ENCODE assay signal across 17 cellular contexts in genomic region chr5:123132330-123132729, GRCh38. TPM values are rescaled to one million over a fixed set of nuclear protein-coding genes. Genes with fewer than 3 reads are reported as not detected.
"Had no signal": no experiment of that assay in that cellular context is flagged by ENCODE, and none has a peak within 500 bp of the region (broad histone marks: within the 10 kb centered on the region; RNA-seq: fewer than 3 reads in every experiment).

No MANE protein-coding gene starts in this region.

- ATAC-seq: gastroesophageal sphincter, heart right ventricle, sciatic nerve had no signal

- H3K27me3 ChIP-seq: gastroesophageal sphincter, heart right ventricle, neural progenitor cell, ovary, stomach had no signal

- H3K9me3 Mint-ChIP-seq: activated naive CD8-positive, alpha-beta T cell treated with anti-CD3 and anti-CD28 coated beads, Interleukin-2, amount 10 ng/mL, durations not matched to agents 7 days and 5 days; neural progenitor cell had no signal

- H3K36me3 Mint-ChIP-seq: activated naive CD8-positive, alpha-beta T cell treated with anti-CD3 and anti-CD28 coated beads, Interleukin-2, amount 10 ng/mL, durations not matched to agents 7 days and 5 days; naive B cell; neural progenitor cell had no signal

- H3K4me1 Mint-ChIP-seq: activated naive CD8-positive, alpha-beta T cell treated with anti-CD3 and anti-CD28 coated beads, Interleukin-2, amount 10 ng/mL, durations not matched to agents 7 days and 5 days; naive B cell; neural progenitor cell had no signal

- H3K36me3 ChIP-seq: gastroesophageal sphincter, heart right ventricle, neural progenitor cell, ovary, stomach had no signal

- H3K4me3 Mint-ChIP-seq: activated naive CD8-positive, alpha-beta T cell treated with anti-CD3 and anti-CD28 coated beads, Interleukin-2, amount 10 ng/mL, durations not matched to agents 7 days and 5 days; naive B cell; neural progenitor cell had no signal

- H3K9me3 ChIP-seq: gastroesophageal sphincter, heart right ventricle, ovary, stomach had no signal

- H3K27ac ChIP-seq: gastroesophageal sphincter, heart right ventricle, neural progenitor cell, ovary, stomach had no signal

- H3K4me1 ChIP-seq: heart right ventricle, neural progenitor cell had no signal

- H3K27ac Mint-ChIP-seq: activated naive CD8-positive, alpha-beta T cell treated with anti-CD3 and anti-CD28 coated beads, Interleukin-2, amount 10 ng/mL, durations not matched to agents 7 days and 5 days; naive B cell; neural progenitor cell had no signal

- H3K4me3 ChIP-seq: gastroesophageal sphincter, heart right ventricle, neural progenitor cell, ovary, stomach had no signal

- DNase-seq: activated CD4-positive, alpha-beta T cell treated with anti-CD3 and anti-CD28 coated beads for 1 hour; activated CD4-positive, alpha-beta T cell treated with anti-CD3 and anti-CD28 coated beads, Interleukin-2, amount 50 U/mL, for 4 hours; activated naive CD4-positive, alpha-beta T cell; activated naive CD8-positive, alpha-beta T cell treated with anti-CD3 and anti-CD28 coated beads, Interleukin-2, amount 10 ng/mL, durations not matched to agents 7 days and 5 days; activated T-cell treated with anti-CD3 and anti-CD28 coated beads for 4 hours; aorta; heart right ventricle; naive B cell; ovary; stimulated activated CD4-positive, alpha-beta T cell treated with anti-CD3 and anti-CD28 coated beads, Interleukin-1b, Interleukin-23, amount 100 ng/mL, for 48 hours; stomach had no signal

RNA-seq across cellular contexts. Expression of gene PRDM6, which starts 43.3 kb away (rescaled TPM):
- total RNA-seq: activated naive CD8-positive, alpha-beta T cell treated with anti-CD3 and anti-CD28 coated beads, Interleukin-2, amount 10 ng/mL, durations not matched to agents 7 days and 5 days; bronchial epithelial cell; epithelial cell of proximal tubule; T-helper 2 cell treated with Interferon-gamma antibody and Interleukin-4, amounts not matched to agents 100 ng/mL and 5 ng/mL, for 36 hours had no signal
